8 cellular contexts compared by ENCODE assay signal in genomic region chr1:36150296-36151132, GRCh38. TPM values are rescaled to one million over a fixed set of nuclear protein-coding genes. Genes with fewer than 3 reads are reported as not detected.
DNase-seq lines count a peak whose midpoint lies in the region; ATAC-seq and TF ChIP-seq lines count a peak whose summit lies in the region.

No MANE protein-coding gene starts in this region.

- no peaks in the 10 kb centered on the region for H3K9me3 ChIP-seq in effector memory CD4-positive, alpha-beta T cell (ENCODE audit: control insufficient read depth, low read length)

- H3K27me3 Mint-ChIP-seq in CD14-positive monocyte (ENCODE audit: low read depth in 3 of 3) (peaks cover 0 to 2% (median 0%) of the 10 kb centered on the region in 3 donors), memory B cell (no peaks in the 10 kb centered on the region)
- no peaks in the 10 kb centered on the region for H3K27me3 Mint-ChIP-seq in activated CD8-positive, alpha-beta T cell treated with anti-CD3 and anti-CD28 coated beads, Interleukin-2, amount 10 ng/mL, durations not matched to agents 7 days and 5 days (ENCODE audit: low read depth)

- intact Hi-C loops in CD14-positive monocyte (cut with micrococcal nuclease), result no loop called here

- no peaks in the 10 kb centered on the region for H3K36me3 ChIP-seq in effector memory CD4-positive, alpha-beta T cell (ENCODE audit: control insufficient read depth, insufficient read depth, low read length)

- H3K27me3 ChIP-seq in effector memory CD4-positive, alpha-beta T cell (replicated peaks; ENCODE audit: control insufficient read depth, insufficient read depth, low read length, poor library complexity, severe bottlenecking), result no peaks in the 10 kb centered on the region

- peak; percentile 37 for ATAC-seq in GM19438 (IDR thresholded peaks at IDR 0.05; ENCODE audit: low read depth, unreplicated experiment)
- ATAC-seq in activated CD8-positive, alpha-beta T cell treated with anti-CD3 and anti-CD28 coated beads, Interleukin-2, amount 10 ng/mL, durations not matched to agents 7 days and 5 days, result peak; percentile 57
- peak; percentile 12 for ATAC-seq in memory B cell (ENCODE audit: low read depth)

- peaks cover 59% of the 10 kb centered on the region for H3K4me1 ChIP-seq in effector memory CD4-positive, alpha-beta T cell (ENCODE audit: control insufficient read depth, insufficient read depth, low read length, poor library complexity, severe bottlenecking)

- peak overlapping the region; percentile 10 for H3K4me3 ChIP-seq in effector memory CD4-positive, alpha-beta T cell (ENCODE audit: insufficient read depth, low read depth, low read length, poor library complexity, severe bottlenecking)

- H3K27ac Mint-ChIP-seq in CD14-positive monocyte (peak overlapping the region; percentile 98 to 100 (median 99)), memory B cell (peak overlapping the region; percentile 96)
- peak overlapping the region; percentile 97 for H3K27ac Mint-ChIP-seq in activated CD8-positive, alpha-beta T cell treated with anti-CD3 and anti-CD28 coated beads, Interleukin-2, amount 10 ng/mL, durations not matched to agents 7 days and 5 days

- peaks cover 6% of the 10 kb centered on the region in 2 donors for H3K36me3 Mint-ChIP-seq in CD14-positive monocyte
- H3K36me3 Mint-ChIP-seq in activated CD8-positive, alpha-beta T cell treated with anti-CD3 and anti-CD28 coated beads, Interleukin-2, amount 10 ng/mL, durations not matched to agents 7 days and 5 days (ENCODE audit: low read depth), result peaks cover 11% of the 10 kb centered on the region
- H3K36me3 Mint-ChIP-seq in memory B cell, result peaks cover 2% of the 10 kb centered on the region

- H3K27ac ChIP-seq in effector memory CD4-positive, alpha-beta T cell (ENCODE audit: insufficient read depth, low read length, poor library complexity, severe bottlenecking), result peak overlapping the region; percentile 91

- H3K4me3 Mint-ChIP-seq in CD14-positive monocyte, result peak overlapping the region; percentile 85 to 93
- H3K4me3 Mint-ChIP-seq in activated CD8-positive, alpha-beta T cell treated with anti-CD3 and anti-CD28 coated beads, Interleukin-2, amount 10 ng/mL, durations not matched to agents 7 days and 5 days, result peak overlapping the region; percentile 97
- H3K4me3 Mint-ChIP-seq in memory B cell, result peak overlapping the region; percentile 96

- CTCF ChIA-PET in activated CD8-positive, alpha-beta T cell treated with anti-CD3 and anti-CD28 coated beads, Interleukin-2, amount 10 ng/mL, durations not matched to agents 7 days and 5 days (lab: Charles Lee), result interaction anchor here (0.6 to 6.3 kb wide), 47 partner anchors 7 to 273 kb away, joined by 3 to 209 read pairs (median 6); partner anchors contain the start of genes EVA1B, LSM10, SH3D21 and THRAP3

- H3K4me1 Mint-ChIP-seq in CD14-positive monocyte (peaks cover 67% of the 10 kb centered on the region), memory B cell (peaks cover 29% of the 10 kb centered on the region)
- H3K4me1 Mint-ChIP-seq in activated CD8-positive, alpha-beta T cell treated with anti-CD3 and anti-CD28 coated beads, Interleukin-2, amount 10 ng/mL, durations not matched to agents 7 days and 5 days (ENCODE audit: low read depth), result peaks cover 79% of the 10 kb centered on the region

- no peak for TF ChIP-seq CTCF in CD14-positive monocyte (IDR thresholded peaks at IDR 0.05)

- DNase-seq in CD14-positive monocyte (ENCODE audit: low spot score), result peak; percentile 91
- peak; percentile 97 for DNase-seq in HK-2 (ENCODE audit: unreplicated experiment)
- DNase-seq in NCI-H82 treated with DMSO at 0.1 percent for 48 hours (lab: John Stamatoyannopoulos, UW; ENCODE audit: unreplicated experiment), result peak; percentile 94
- DNase-seq in activated CD8-positive, alpha-beta T cell treated with anti-CD3 and anti-CD28 coated beads, Interleukin-2, amount 10 ng/mL, durations not matched to agents 7 days and 5 days, result peak; percentile 87
- DNase-seq in effector memory CD4-positive, alpha-beta T cell, result peak; percentile 62 to 69 (median 66)
- peak in 1 of 2 donors; percentile 52 for DNase-seq in memory B cell (ENCODE audit: low spot score in 2 of 2)
- DNase-seq in stimulated activated CD8-positive, alpha-beta memory T cell treated with anti-CD3 and anti-CD28 coated beads, Interleukin-15, amount 100 ng/mL, for 4 hours (ENCODE audit: low read depth in 2 of 2), result peak; percentile 50 to 52

- POLR2A ChIA-PET in activated CD8-positive, alpha-beta T cell treated with anti-CD3 and anti-CD28 coated beads, Interleukin-2, amount 10 ng/mL, durations not matched to agents 7 days and 5 days (lab: Charles Lee), result interaction anchor here (0.6 to 3.8 kb wide), 12 partner anchors 10 to 234 kb away, joined by 3 to 56 read pairs (median 6); partner anchors contain the start of gene THRAP3

- peaks cover 0 to 3% (median 0%) of the 10 kb centered on the region in 7 donors for H3K9me3 Mint-ChIP-seq in CD14-positive monocyte
- H3K9me3 Mint-ChIP-seq in activated CD8-positive, alpha-beta T cell treated with anti-CD3 and anti-CD28 coated beads, Interleukin-2, amount 10 ng/mL, durations not matched to agents 7 days and 5 days (ENCODE audit: insufficient read depth), result no peaks in the 10 kb centered on the region
- H3K9me3 Mint-ChIP-seq in memory B cell, result no peaks in the 10 kb centered on the region

RNA-seq across cellular contexts. Expression of gene TRAPPC3, which starts 1.2 kb away (rescaled TPM):
- polyA plus RNA-seq in CD14-positive monocyte, result 100 to 1,000 TPM; 125 to 136 TPM
- total RNA-seq in activated CD8-positive, alpha-beta T cell treated with anti-CD3 and anti-CD28 coated beads, Interleukin-2, amount 10 ng/mL, durations not matched to agents 7 days and 5 days, result 10 to 100 TPM; 55.6 to 56.4 TPM

RNA-seq across cellular contexts. Expression of gene MAP7D1, which starts 5.4 kb away (rescaled TPM):
- polyA plus RNA-seq in CD14-positive monocyte, result 10 to 100 TPM; 12.3 to 13.6 TPM
- 100 to 1,000 TPM; 235 to 245 TPM for total RNA-seq in activated CD8-positive, alpha-beta T cell treated with anti-CD3 and anti-CD28 coated beads, Interleukin-2, amount 10 ng/mL, durations not matched to agents 7 days and 5 days

RNA-seq across cellular contexts. Expression of gene COL8A2, which starts 25.5 kb away (rescaled TPM):
- polyA plus RNA-seq in CD14-positive monocyte, result 1 to 10 TPM in 1 of 2 donors, under 1 TPM in 1; 0.90 to 1.6 TPM
- total RNA-seq in activated CD8-positive, alpha-beta T cell treated with anti-CD3 and anti-CD28 coated beads, Interleukin-2, amount 10 ng/mL, durations not matched to agents 7 days and 5 days, result under 1 TPM in 1 of 2 experiments, not detected in 1; 0.08 TPM
